In genomic region chr1:246254854-246255253, GRCh38 we compare ENCODE assay signal across 21 cellular contexts.
A peak's percentile ranks its signal among the peaks of the same experiment; 100 is the strongest.
DNase-seq lines count a peak whose midpoint lies in the region; ATAC-seq and TF ChIP-seq lines count a peak whose summit lies in the region.
"Had no signal": no experiment of that assay in that cellular context is flagged by ENCODE, and none has a peak within 500 bp of the region (broad histone marks: within the 10 kb centered on the region; RNA-seq: fewer than 3 reads in every experiment).

No MANE protein-coding gene starts in this region.

- DNase-seq in GM12865 (ENCODE audit: low read depth) (peak; percentile 35), NCI-H1417 treated with DMSO at 0.1 percent for 48 hours (lab: John Stamatoyannopoulos, UW) (no peak)
- no peak for DNase-seq in naive thymus-derived CD4-positive, alpha-beta T cell
- DNase-seq: 8988T; CD4-positive, CD25-positive, alpha-beta regulatory T cell; COR-L47; GF-D8; GOT3; NCI-H1105; NCI-H1694; NCI-H226; NCI-H526; SJCRH30; T1000 had no signal

- intact Hi-C loops in naive thymus-derived CD4-positive, alpha-beta T cell (cut with micrococcal nuclease), result no loop called here

- peaks cover 6 to 49% (median 18%) of the 10 kb centered on the region in 11 donors for H3K9me3 Mint-ChIP-seq in naive thymus-derived CD4-positive, alpha-beta T cell

- no peak overlapping the region for H3K27ac ChIP-seq in naive thymus-derived CD4-positive, alpha-beta T cell (ENCODE audit: low read depth, low read length)
- H3K27ac ChIP-seq: SJCRH30 had no signal

- H3K27ac Mint-ChIP-seq in naive thymus-derived CD4-positive, alpha-beta T cell, result no peak overlapping the region
- H3K27ac Mint-ChIP-seq: B cell; CD4-positive, CD25-positive, alpha-beta regulatory T cell had no signal

- no peaks in the 10 kb centered on the region for H3K4me1 ChIP-seq in naive thymus-derived CD4-positive, alpha-beta T cell (ENCODE audit: control insufficient read depth in 2 of 2, insufficient read depth in 2 of 2, low read length in 2 of 2)
- H3K4me1 ChIP-seq: SJCRH30 had no signal

- TF ChIP-seq CTCF in GM12865 (IDR thresholded peaks at IDR 0.05; ENCODE audit: insufficient read depth, low read depth, low read length, missing control alignments), result no peak

- no peaks in the 10 kb centered on the region for H3K4me1 Mint-ChIP-seq in naive thymus-derived CD4-positive, alpha-beta T cell
- H3K4me1 Mint-ChIP-seq: B cell had no signal

- H3K36me3 ChIP-seq in naive thymus-derived CD4-positive, alpha-beta T cell (ENCODE audit: control insufficient read depth in 2 of 3, insufficient read depth in 3 of 3, low read length in 3 of 3), result no peaks in the 10 kb centered on the region
- H3K36me3 ChIP-seq: SJCRH30 had no signal

- H3K9me3 ChIP-seq in naive thymus-derived CD4-positive, alpha-beta T cell (ENCODE audit: control insufficient read depth in 2 of 3, low read length in 3 of 3), result peaks cover 0 to 14% (median 3%) of the 10 kb centered on the region in 3 experiments
- H3K9me3 ChIP-seq: SJCRH30 had no signal

- ATAC-seq in GM18519 (IDR thresholded peaks at IDR 0.05; ENCODE audit: low FRiP score, unreplicated experiment), result peak; percentile 72
- ATAC-seq in GM21529 (IDR thresholded peaks at IDR 0.05; ENCODE audit: unreplicated experiment), result peak; percentile 53
- ATAC-seq in HG03354 (IDR thresholded peaks at IDR 0.05; ENCODE audit: poor library complexity, severe bottlenecking, unreplicated experiment), result peak; percentile 49
- no peak for ATAC-seq in naive thymus-derived CD4-positive, alpha-beta T cell
- no peak for ATAC-seq in HG03469 (IDR thresholded peaks at IDR 0.05; ENCODE audit: unreplicated experiment)
- no peak for ATAC-seq in HG02642 (IDR thresholded peaks at IDR 0.05; ENCODE audit: poor library complexity, unreplicated experiment)
- ATAC-seq: HCT116 had no signal

- POLR2A ChIA-PET in naive thymus-derived CD4-positive, alpha-beta T cell (lab: Charles Lee), result no interaction called here

- CTCF ChIA-PET in naive thymus-derived CD4-positive, alpha-beta T cell (lab: Charles Lee), result no interaction called here

- no peaks in the 10 kb centered on the region for H3K27me3 ChIP-seq in naive thymus-derived CD4-positive, alpha-beta T cell (ENCODE audit: control insufficient read depth in 2 of 2, insufficient read depth in 2 of 2, low read length in 2 of 2)
- H3K27me3 ChIP-seq: SJCRH30 had no signal

- H3K4me3 Mint-ChIP-seq in naive thymus-derived CD4-positive, alpha-beta T cell, result no peak overlapping the region
- H3K4me3 Mint-ChIP-seq: B cell; CD4-positive, CD25-positive, alpha-beta regulatory T cell had no signal

- no peaks in the 10 kb centered on the region for H3K27me3 Mint-ChIP-seq in naive thymus-derived CD4-positive, alpha-beta T cell
- H3K27me3 Mint-ChIP-seq: B cell; CD4-positive, CD25-positive, alpha-beta regulatory T cell had no signal

- H3K4me3 ChIP-seq in GM12865 (ENCODE audit: low read depth, low read length), result no peak overlapping the region
- H3K4me3 ChIP-seq in naive thymus-derived CD4-positive, alpha-beta T cell (ENCODE audit: low read length), result no peak overlapping the region
- H3K4me3 ChIP-seq: SJCRH30 had no signal

- H3K36me3 Mint-ChIP-seq in naive thymus-derived CD4-positive, alpha-beta T cell, result peaks cover 1 to 42% (median 20%) of the 10 kb centered on the region in 5 donors

Comparison
In these comparisons a context has a peak if more than half of its experiments do, and no peak if none do; other contexts are left out.
1. ATAC-seq: peak in GM18519 (single experiment), GM21529 (single experiment) and HG03354 (single experiment); none in naive thymus-derived CD4-positive, alpha-beta T cell (single experiment), HG03469 (single experiment) and HG02642 (single experiment).